ENCODE assay signal across 28 cellular contexts in the genomic region with DNA sequence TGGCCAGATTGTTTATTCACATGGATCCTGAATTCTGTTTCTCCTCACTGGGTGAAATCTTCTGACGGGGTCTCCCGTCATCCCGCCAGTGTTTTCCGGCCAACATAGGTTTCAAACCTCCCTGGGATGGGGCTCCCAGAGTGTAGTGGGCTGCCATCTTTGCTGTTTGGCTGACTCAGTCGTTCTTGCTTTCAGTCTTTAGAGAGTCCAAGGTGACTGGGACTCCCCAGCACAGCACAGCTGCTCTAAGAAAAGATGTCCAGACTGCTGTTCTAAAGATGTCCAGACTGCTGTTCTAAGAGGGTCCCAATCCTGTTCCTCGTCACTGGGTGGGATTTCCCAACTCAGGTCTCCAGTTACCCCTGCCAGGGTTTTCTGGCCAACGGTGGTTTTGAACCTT.
"Had no signal": no experiment of that assay in that cellular context is flagged by ENCODE, and none has a peak within 500 bp of the region (broad histone marks: within the 10 kb centered on the region; RNA-seq: fewer than 3 reads in every experiment).

No MANE protein-coding gene starts in this region.

- H3K27ac Mint-ChIP-seq: stimulated activated effector memory CD8-positive, alpha-beta T cell treated with anti-CD3 and anti-CD28 coated beads, Interleukin-12 subunit alpha, Interleukin-12 subunit beta, amount 100 ng/mL, for 72 hours; stimulated activated memory B cell treated with anti-CD40 and anti-IgM and Interleukin-4, amounts not matched to agents 10 μg/mL and 1 μg/mL and 100 μg/mL, for 72 hours; stimulated activated naive B cell treated with anti-CD40 and anti-IgM and Interleukin-4, amounts not matched to agents 10 μg/mL and 1 μg/mL and 100 μg/mL, for 72 hours; stimulated activated naive CD8-positive, alpha-beta T cell treated with anti-CD3 and anti-CD28 coated beads, Interleukin-15, amount 100 ng/mL, for 72 hours; stimulated activated naive CD8-positive, alpha-beta T cell treated with anti-CD3 and anti-CD28 coated beads, Interleukin-15, Interleukin-2, amounts not matched to agents 100 ng/mL and 50 ng/mL, for 24 hours; type B pancreatic cell had no signal

- H3K4me1 ChIP-seq: stomach, suprapubic skin, testis, thyroid gland, tibial artery, tibial nerve, transverse colon, upper lobe of left lung, upper lobe of right lung, uterus, vagina had no signal

- ATAC-seq: stimulated activated effector memory CD8-positive, alpha-beta T cell treated with anti-CD3 and anti-CD28 coated beads, Interleukin-12 subunit alpha, Interleukin-12 subunit beta, amount 100 ng/mL, for 72 hours; stimulated activated memory B cell treated with anti-CD40 and anti-IgM and Interleukin-4, amounts not matched to agents 10 μg/mL and 1 μg/mL and 100 μg/mL, for 72 hours; stimulated activated naive B cell treated with anti-CD40 and anti-IgM and Interleukin-4, amounts not matched to agents 10 μg/mL and 1 μg/mL and 100 μg/mL, for 72 hours; stimulated activated naive CD8-positive, alpha-beta T cell treated with anti-CD3 and anti-CD28 coated beads, Interleukin-15, amount 100 ng/mL, for 72 hours; stimulated activated naive CD8-positive, alpha-beta T cell treated with anti-CD3 and anti-CD28 coated beads, Interleukin-15, Interleukin-2, amounts not matched to agents 100 U/mL and 50 U/mL, for 24 hours had no signal

- H3K27me3 Mint-ChIP-seq: stimulated activated memory B cell treated with anti-CD40 and anti-IgM and Interleukin-4, amounts not matched to agents 10 μg/mL and 1 μg/mL and 100 μg/mL, for 72 hours; stimulated activated naive B cell treated with anti-CD40 and anti-IgM and Interleukin-4, amounts not matched to agents 10 μg/mL and 1 μg/mL and 100 μg/mL, for 72 hours; stimulated activated naive CD8-positive, alpha-beta T cell treated with anti-CD3 and anti-CD28 coated beads, Interleukin-15, amount 100 ng/mL, for 72 hours; stimulated activated naive CD8-positive, alpha-beta T cell treated with anti-CD3 and anti-CD28 coated beads, Interleukin-15, Interleukin-2, amounts not matched to agents 100 ng/mL and 50 ng/mL, for 24 hours; type B pancreatic cell had no signal

- DNase-seq: stimulated activated CD4-positive, alpha-beta T cell treated with anti-CD3 and anti-CD28 coated beads, Interleukin-2, amount 100 ng/mL, for 48 hours; stimulated activated CD4-positive, alpha-beta T cell treated with anti-CD3 and anti-CD28 coated beads, Interleukin-4, amount 100 ng/mL, for 1 hour; stimulated activated CD4-positive, alpha-beta T cell treated with anti-CD3 and anti-CD28 coated beads, Interleukin-4, amount 100 ng/mL, for 24 hours; stimulated activated CD4-positive, alpha-beta T cell treated with anti-CD3 and anti-CD28 coated beads, Interleukin-4, amount 100 ng/mL, for 4 hours; stimulated activated CD8-positive, alpha-beta memory T cell treated with anti-CD3 and anti-CD28 coated beads, Interleukin-4, amount 100 ng/mL, for 48 hours; stimulated activated naive B cell treated with anti-CD40 and anti-IgM and Interleukin-4, amounts not matched to agents 10 μg/mL and 1 μg/mL and 100 μg/mL, for 72 hours; stimulated activated naive CD4-positive, alpha-beta T cell; stimulated activated naive CD4-positive, alpha-beta T cell treated with Interleukin-2 at 50 U/mL for 16 hours; stimulated activated naive CD8-positive, alpha-beta T cell treated with anti-CD3 and anti-CD28 coated beads, Interleukin-15, amount 100 ng/mL, for 72 hours; stimulated activated naive CD8-positive, alpha-beta T cell treated with anti-CD3 and anti-CD28 coated beads, Interleukin-15, Interleukin-2, amounts not matched to agents 100 U/mL and 50 U/mL, for 24 hours; stomach; substantia nigra; testis; thyroid gland; tibial artery; transverse colon; trophoblast cell; upper lobe of left lung; upper lobe of right lung; uterus had no signal

- H3K27ac ChIP-seq: stomach, suprapubic skin, testis, thoracic aorta, thyroid gland, tibial artery, tibial nerve, transverse colon, upper lobe of left lung, upper lobe of right lung, uterus, vagina had no signal

- H3K36me3 ChIP-seq: stomach, suprapubic skin, thoracic aorta, thyroid gland, tibial artery, tibial nerve, transverse colon, upper lobe of left lung, upper lobe of right lung, uterus, vagina had no signal

- H3K4me3 Mint-ChIP-seq: stimulated activated effector memory CD8-positive, alpha-beta T cell treated with anti-CD3 and anti-CD28 coated beads, Interleukin-12 subunit alpha, Interleukin-12 subunit beta, amount 100 ng/mL, for 72 hours; stimulated activated memory B cell treated with anti-CD40 and anti-IgM and Interleukin-4, amounts not matched to agents 10 μg/mL and 1 μg/mL and 100 μg/mL, for 72 hours; stimulated activated naive B cell treated with anti-CD40 and anti-IgM and Interleukin-4, amounts not matched to agents 10 μg/mL and 1 μg/mL and 100 μg/mL, for 72 hours; stimulated activated naive CD8-positive, alpha-beta T cell treated with anti-CD3 and anti-CD28 coated beads, Interleukin-15, amount 100 ng/mL, for 72 hours; stimulated activated naive CD8-positive, alpha-beta T cell treated with anti-CD3 and anti-CD28 coated beads, Interleukin-15, Interleukin-2, amounts not matched to agents 100 ng/mL and 50 ng/mL, for 24 hours; type B pancreatic cell had no signal

- H3K27me3 ChIP-seq: stomach, suprapubic skin, testis, thyroid gland, tibial artery, tibial nerve, transverse colon, upper lobe of left lung, upper lobe of right lung, uterus, vagina had no signal

- H3K36me3 Mint-ChIP-seq: stimulated activated effector memory CD8-positive, alpha-beta T cell treated with anti-CD3 and anti-CD28 coated beads, Interleukin-12 subunit alpha, Interleukin-12 subunit beta, amount 100 ng/mL, for 72 hours; stimulated activated memory B cell treated with anti-CD40 and anti-IgM and Interleukin-4, amounts not matched to agents 10 μg/mL and 1 μg/mL and 100 μg/mL, for 72 hours; stimulated activated naive B cell treated with anti-CD40 and anti-IgM and Interleukin-4, amounts not matched to agents 10 μg/mL and 1 μg/mL and 100 μg/mL, for 72 hours; type B pancreatic cell had no signal

- H3K9me3 ChIP-seq: suprapubic skin, testis, thoracic aorta, thyroid gland, tibial artery, transverse colon, upper lobe of right lung, uterus, vagina had no signal

- H3K4me3 ChIP-seq: stomach, suprapubic skin, testis, thoracic aorta, thyroid gland, tibial artery, tibial nerve, transverse colon, upper lobe of left lung, upper lobe of right lung, uterus, vagina had no signal

- H3K4me1 Mint-ChIP-seq: stimulated activated effector memory CD8-positive, alpha-beta T cell treated with anti-CD3 and anti-CD28 coated beads, Interleukin-12 subunit alpha, Interleukin-12 subunit beta, amount 100 ng/mL, for 72 hours; stimulated activated memory B cell treated with anti-CD40 and anti-IgM and Interleukin-4, amounts not matched to agents 10 μg/mL and 1 μg/mL and 100 μg/mL, for 72 hours; stimulated activated naive B cell treated with anti-CD40 and anti-IgM and Interleukin-4, amounts not matched to agents 10 μg/mL and 1 μg/mL and 100 μg/mL, for 72 hours; stimulated activated naive CD8-positive, alpha-beta T cell treated with anti-CD3 and anti-CD28 coated beads, Interleukin-15, amount 100 ng/mL, for 72 hours had no signal
